In the genomic region with DNA sequence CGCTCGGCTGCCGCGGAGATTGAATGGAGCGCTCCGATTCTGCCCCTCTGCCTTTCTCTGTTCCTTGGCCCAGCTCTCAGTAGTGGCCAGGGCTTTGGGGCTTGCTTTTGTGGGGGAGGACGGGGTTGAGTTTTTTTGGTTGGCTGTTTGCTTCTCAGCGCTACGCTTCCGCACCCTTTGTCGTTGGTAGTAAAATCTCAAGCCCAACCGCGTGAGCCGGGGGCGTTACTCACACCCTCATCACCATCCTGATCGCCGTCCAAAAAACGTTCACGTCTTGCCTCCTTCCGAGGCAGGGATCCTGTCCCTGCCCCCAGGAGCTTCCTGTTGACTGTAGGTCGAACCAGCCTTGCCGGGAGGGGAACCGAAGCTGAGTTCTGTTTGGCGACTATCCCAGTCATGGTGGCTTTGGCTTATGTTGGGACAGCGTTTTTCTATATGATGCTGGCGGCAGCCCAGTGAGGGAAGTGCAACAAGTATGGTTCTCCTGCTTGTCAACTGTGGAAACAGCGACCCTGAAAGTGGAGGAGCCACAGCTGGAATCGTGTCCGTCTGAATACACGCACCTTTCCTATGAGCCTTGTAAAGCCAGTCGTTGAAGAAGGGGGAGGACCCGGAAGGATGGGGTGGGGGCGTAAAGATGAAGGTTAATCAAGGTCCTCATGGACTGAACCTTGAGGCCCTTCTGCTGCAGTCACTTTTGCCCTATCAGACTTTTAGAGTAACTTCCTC, we compare ENCODE assay signal across 8 cellular contexts. TPM values are rescaled to one million over a fixed set of nuclear protein-coding genes. Genes with fewer than 3 reads are reported as not detected.
DNase-seq lines count a peak whose midpoint lies in the region; ATAC-seq and TF ChIP-seq lines count a peak whose summit lies in the region.

No MANE protein-coding gene starts in this region.

- H3K27me3 ChIP-seq in Caco-2 (replicated peaks; ENCODE audit: control insufficient read depth, insufficient read depth, low read length) (no peaks in the 10 kb centered on the region), HUES6 (ENCODE audit: control insufficient read depth, insufficient read depth, low read length) (no peaks in the 10 kb centered on the region), right cardiac atrium (ENCODE audit: control insufficient read depth, insufficient read depth) (no peaks in the 10 kb centered on the region)

- no peaks in the 10 kb centered on the region for H3K27me3 Mint-ChIP-seq in Caco-2 (ENCODE audit: insufficient read depth, unreplicated experiment)

- H3K27ac ChIP-seq in HUES6 (ENCODE audit: low read depth, low read length), result peak overlapping the region; percentile 90
- H3K27ac ChIP-seq in adipose tissue (ENCODE audit: low read depth, low read length), result peak overlapping the region; percentile 38
- H3K27ac ChIP-seq in right cardiac atrium (ENCODE audit: low read length), result peak overlapping the region; percentile 98

- H3K27ac Mint-ChIP-seq in Caco-2 (ENCODE audit: unreplicated experiment), result peak overlapping the region; percentile 94

- intact Hi-C loops in Caco-2 (cut with micrococcal nuclease; ENCODE audit: unreplicated experiment) (loop anchor here (1.0 to 2.0 kb wide), 3 partner anchors 20 to 71 kb away; no protein-coding TSS in a partner anchor), right cardiac atrium (cut with DNase I) (no loop called here)

- DNase-seq in Caco-2, result peak; percentile 46 to 59
- DNase-seq in T follicular helper cell (ENCODE audit: low read depth), result peak; percentile 55
- peak; percentile 85 to 93 (median 89) for DNase-seq in right cardiac atrium
- peak; percentile 88 for DNase-seq in retina
- no peak for DNase-seq in ecto neural progenitor cell (ENCODE audit: low spot score)

- peak overlapping the region; percentile 96 for H3K4me3 Mint-ChIP-seq in Caco-2 (ENCODE audit: unreplicated experiment)

- 2 to 3% (median 2%) methylated on average over 33 of the region's 33 CpGs for WGBS in adipose tissue, 3 donors
- 2% methylated on average over 33 of the region's 33 CpGs for WGBS in right cardiac atrium

- H3K4me1 ChIP-seq in Caco-2, result 0 out of 2 replicates have a peak, but pooled peaks cover 4% of the 10 kb centered on the region
- peaks cover 19% of the 10 kb centered on the region for H3K4me1 ChIP-seq in HUES6 (ENCODE audit: control insufficient read depth, insufficient read depth, low read length)
- no peaks in the 10 kb centered on the region for H3K4me1 ChIP-seq in right cardiac atrium (ENCODE audit: control insufficient read depth, insufficient read depth, low read length)

- H3K4me1 Mint-ChIP-seq in Caco-2 (ENCODE audit: low read depth, unreplicated experiment), result peaks cover 6% of the 10 kb centered on the region

- H3K4me3 ChIP-seq in Caco-2 (ENCODE audit: low read depth, low read length) (peak overlapping the region; percentile 79), HUES6 (ENCODE audit: low read depth, low read length) (peak overlapping the region; percentile 98), right cardiac atrium (ENCODE audit: low read length) (peak overlapping the region; percentile 96)

- no peak for TF ChIP-seq CTCF in Caco-2 (IDR thresholded peaks at IDR 0.05; ENCODE audit: insufficient read depth in 1 of 2, low read depth in 1 of 2, low read length in 1 of 2, severe bottlenecking in 1 of 2, unreplicated experiment in 1 of 2)

- peak overlapping the region; percentile 85 for H3K9ac ChIP-seq in HUES6 (ENCODE audit: low read length)

- no peaks in the 10 kb centered on the region for H3K9me3 Mint-ChIP-seq in Caco-2 (ENCODE audit: unreplicated experiment)

- TSS peak; percentile 77 for BruUV-seq in Caco-2 (replicated peaks; lab: Mats Ljungman, UMichigan)

- H3K36me3 ChIP-seq in Caco-2 (ENCODE audit: control insufficient read depth, insufficient read depth, low read length) (no peaks in the 10 kb centered on the region), HUES6 (ENCODE audit: control insufficient read depth, insufficient read depth, low read length) (no peaks in the 10 kb centered on the region)

- POLR2A ChIA-PET in Caco-2 (lab: Charles Lee), result no interaction called here

- CTCF ChIA-PET in Caco-2 (lab: Charles Lee), result interaction anchor here (0.6 to 1.0 kb wide), 3 partner anchors 19 to 130 kb away, joined by 3 to 6 read pairs (median 3); partner anchors contain the start of gene ENOSF1

- peaks cover 6% of the 10 kb centered on the region for H3K36me3 Mint-ChIP-seq in Caco-2 (ENCODE audit: insufficient read depth, unreplicated experiment)

- ATAC-seq in GM21390 (IDR thresholded peaks at IDR 0.05; ENCODE audit: unreplicated experiment) (peak; percentile 40), right cardiac atrium (peak; percentile 80 to 88)

- H3K9me3 ChIP-seq in Caco-2 (no peaks in the 10 kb centered on the region), HUES6 (ENCODE audit: control insufficient read depth, insufficient read depth, low read depth, low read length) (no peaks in the 10 kb centered on the region), right cardiac atrium (ENCODE audit: control insufficient read depth, low read length) (no peaks in the 10 kb centered on the region)

RNA-seq across cellular contexts. Expression of gene YES1, which starts 0.8 kb away (rescaled TPM):
- total RNA-seq in Caco-2 (2022) (81.5 and 95.0 TPM in 2 replicates), right cardiac atrium (10 to 100 TPM; 22.4 to 25.9 (median 25.1) TPM)
- polyA plus RNA-seq in adipose tissue (10 to 100 TPM; 22.8 to 38.4 (median 31.1) TPM), right cardiac atrium (9.2 TPM)

Comparison
In these comparisons a context has a peak if more than half of its experiments do, and no peak if none do; other contexts are left out.
1. H3K27ac ChIP-seq: peak in every context shown above with its lines; median percentile 98 in right cardiac atrium; 90 in HUES6; 38 in adipose tissue.